ENCODE assay signal across 26 cellular contexts in genomic region chr3:60198179-60198578, GRCh38.
DNase-seq lines count a peak whose midpoint lies in the region; FAIRE-seq and TF ChIP-seq lines count a peak whose summit lies in the region.
"Had no signal": no experiment of that assay in that cellular context is flagged by ENCODE, and none has a peak within 500 bp of the region (broad histone marks: within the 10 kb centered on the region; RNA-seq: fewer than 3 reads in every experiment).

No MANE protein-coding gene starts in this region.

- H3K14ac ChIP-seq in H1 (ENCODE audit: insufficient read length): no peak overlapping the region

- no peak for TF ChIP-seq POLR2A in H1 (IDR thresholded peaks at IDR 0.05; ENCODE audit: control extremely low read depth in 1 of 2, low read depth in 2 of 2, low read length in 2 of 2)

- H4K8ac ChIP-seq in H1 (ENCODE audit: extremely low read depth, insufficient read depth, low read length) (no peak overlapping the region), mesendoderm (ENCODE audit: low read depth, low read length) (no peak overlapping the region)

- no peak for TF ChIP-seq RAD21 in H1 (IDR thresholded peaks at IDR 0.05 in 1 of 2, conservative IDR thresholded peaks at IDR 0.05 in 1 of 2; ENCODE audit: low read depth in 2 of 2, low read length in 2 of 2)

- H3K4ac ChIP-seq in H1 (replicated peaks; ENCODE audit: insufficient read length, low read depth, low read length) (no peak overlapping the region), mesendoderm (ENCODE audit: low read depth, low read length) (no peak overlapping the region)

- no peak overlapping the region for H3K4me3 Mint-ChIP-seq in type B pancreatic cell
- H3K4me3 Mint-ChIP-seq: CD14-positive monocyte; CD4-positive, alpha-beta memory T cell; CD4-positive, CD25-positive, alpha-beta regulatory T cell; CD8-positive, alpha-beta memory T cell had no signal

- TF ChIP-seq EP300 in H1 (IDR thresholded peaks at IDR 0.05; ENCODE audit: borderline replicate concordance in 1 of 2, low read depth in 2 of 2, low read length in 2 of 2): no peak

- H2BK5ac ChIP-seq in H1 (ENCODE audit: low read depth, low read length) (no peak overlapping the region), mesendoderm (ENCODE audit: low read length) (no peak overlapping the region)

- POLR2A ChIA-PET in H1 (lab: Charles Lee; ENCODE audit: partially characterized antibody): no interaction called here

- H3K4me2 ChIP-seq in H1 (ENCODE audit: insufficient read depth in 1 of 2, low read depth in 2 of 2, low read length in 2 of 2) (no peak overlapping the region), mesendoderm (ENCODE audit: low read length) (no peak overlapping the region)
- H3K4me2 ChIP-seq: BLaER1 had no signal

- H2AK5ac ChIP-seq in H1 (ENCODE audit: low read depth, low read length): no peak overlapping the region
- H2AK5ac ChIP-seq in mesendoderm (ENCODE audit: low read length): no peak overlapping the region

- H2BK20ac ChIP-seq in H1 (ENCODE audit: low read length): no peak overlapping the region

- H4K20me1 ChIP-seq in H1 (replicated peaks in 1 of 2; ENCODE audit: control insufficient read depth in 1 of 2, insufficient read depth in 2 of 2, low read length in 2 of 2): no peaks in the 10 kb centered on the region
- H4K20me1 ChIP-seq: BLaER1 had no signal

- peak overlapping the region; percentile 14 for H3K27ac Mint-ChIP-seq in type B pancreatic cell
- H3K27ac Mint-ChIP-seq: CD14-positive monocyte; CD4-positive, alpha-beta memory T cell; CD4-positive, CD25-positive, alpha-beta regulatory T cell; CD8-positive, alpha-beta memory T cell had no signal

- H3K36me3 Mint-ChIP-seq in type B pancreatic cell: no peaks in the 10 kb centered on the region
- H3K36me3 Mint-ChIP-seq: CD14-positive monocyte; CD4-positive, CD25-positive, alpha-beta regulatory T cell had no signal

- FAIRE-seq in H1 (lab: Jason Lieb, UNC): no peak
- FAIRE-seq: A204.1, GM12878, GM12892, GM18507 had no signal

- H2AFZ ChIP-seq in H1 (ENCODE audit: low read length): no peak overlapping the region

- H3K4me1 ChIP-seq in H1 (replicated peaks in 1 of 4; ENCODE audit: control insufficient read depth in 3 of 4, insufficient read depth in 4 of 4, low read length in 3 of 4) (no peaks in the 10 kb centered on the region), mesendoderm (ENCODE audit: control insufficient read depth, low read depth, low read length) (no peaks in the 10 kb centered on the region)
- H3K4me1 ChIP-seq: BE2C, BLaER1 had no signal

- H3K36me3 ChIP-seq in H1 (ENCODE audit: control insufficient read depth in 2 of 4, insufficient read depth in 4 of 4, low read length in 3 of 4) (no peaks in the 10 kb centered on the region), mesendoderm (ENCODE audit: control insufficient read depth, insufficient read depth, low read length) (no peaks in the 10 kb centered on the region)
- H3K36me3 ChIP-seq: BE2C, BLaER1 had no signal

- H3K18ac ChIP-seq in H1 (ENCODE audit: extremely low read depth, low read length) (no peak overlapping the region), mesendoderm (ENCODE audit: low read length) (no peak overlapping the region)

- peak overlapping the region; percentile 13; the same call in 1 of the 2 replicates for H2BK15ac ChIP-seq in H1 (ENCODE audit: low read length)
- H2BK15ac ChIP-seq in mesendoderm (replicated peaks; ENCODE audit: low read depth): no peak overlapping the region

- H3K9me3 Mint-ChIP-seq in type B pancreatic cell: peaks cover 13% of the 10 kb centered on the region
- H3K9me3 Mint-ChIP-seq: CD8-positive, alpha-beta memory T cell had no signal

- no peaks in the 10 kb centered on the region for H3K27me3 Mint-ChIP-seq in type B pancreatic cell
- H3K27me3 Mint-ChIP-seq: CD4-positive, alpha-beta memory T cell; CD4-positive, CD25-positive, alpha-beta regulatory T cell; CD8-positive, alpha-beta memory T cell had no signal

- H4K91ac ChIP-seq in H1 (replicated peaks; ENCODE audit: insufficient read length, low read length): no peak overlapping the region

- CTCF ChIA-PET in H1 (lab: Charles Lee; ENCODE audit: partially characterized antibody): no interaction called here

- H3K23ac ChIP-seq in H1 (ENCODE audit: insufficient read length) (no peak overlapping the region), mesendoderm (ENCODE audit: low read length) (no peak overlapping the region)

- H3K9me3 ChIP-seq in H1 (ENCODE audit: insufficient read depth in 2 of 2, low read depth in 1 of 2, low read length in 1 of 2): no peaks in the 10 kb centered on the region
- H3K9me3 ChIP-seq: BE2C had no signal

- H4K5ac ChIP-seq in H1 (ENCODE audit: insufficient read length, low read depth, low read length): no peak overlapping the region
- no peak overlapping the region for H4K5ac ChIP-seq in mesendoderm (ENCODE audit: low read length)

- DNase-seq in H1 (ENCODE audit: low read depth in 1 of 2, low spot score in 2 of 2) (no peak), mesendoderm (peak; percentile 16), type B pancreatic cell (ENCODE audit: extremely low spot score, unreplicated experiment) (no peak), cerebellum (ENCODE audit: low spot score) (no peak), NCI-H345 (lab: John Stamatoyannopoulos, UW) (no peak)
- DNase-seq: 8988T; ACHN; BE2C; C1 segment of cervical spinal cord; CD4-positive, alpha-beta memory T cell; CD4-positive, CD25-positive, alpha-beta regulatory T cell; CD8-positive, alpha-beta memory T cell; COR-L47; DMS 273 treated with DMSO at 0.1 percent for 48 hours; DMS153; DMS53; DMS79; DND-41; EL; GDM1 had no signal

- H3K56ac ChIP-seq in H1 (replicated peaks; ENCODE audit: insufficient read length, low read depth, low read length) (no peak overlapping the region), mesendoderm (ENCODE audit: low read length) (no peak overlapping the region)

- no peaks in the 10 kb centered on the region for H3K23me2 ChIP-seq in H1 (ENCODE audit: low read depth, low read length)

- TF ChIP-seq CTCF in H1 (IDR thresholded peaks at IDR 0.05; ENCODE audit: control extremely low read depth in 1 of 3, insufficient read depth in 1 of 3, low read depth in 1 of 3, low read length in 3 of 3) (no peak), type B pancreatic cell (conservative IDR thresholded peaks at IDR 0.05) (no peak)

- H3K79me1 ChIP-seq in H1 (ENCODE audit: low read depth, low read length): no peaks in the 10 kb centered on the region
- H3K79me1 ChIP-seq in mesendoderm (ENCODE audit: low read length): no peaks in the 10 kb centered on the region

- H3K4me3 ChIP-seq in H1 (ENCODE audit: extremely low read depth in 1 of 4, insufficient read depth in 2 of 4, low read depth in 3 of 4, low read length in 4 of 4) (no peak overlapping the region), mesendoderm (ENCODE audit: low read length) (no peak overlapping the region)
- H3K4me3 ChIP-seq: BLaER1, GM12878 had no signal

- H2BK12ac ChIP-seq in H1 (ENCODE audit: low read depth, low read length): peak overlapping the region; percentile 28; the same call in 1 of the 2 replicates

- H3K9ac ChIP-seq in H1 (replicated peaks in 1 of 4; ENCODE audit: extremely low read depth in 1 of 4, low read depth in 3 of 4, low read length in 3 of 4) (no peak overlapping the region), mesendoderm (ENCODE audit: low read length) (no peak overlapping the region)
- H3K9ac ChIP-seq: BLaER1 had no signal

- H3K27me3 ChIP-seq in H1 (replicated peaks in 1 of 4; ENCODE audit: control insufficient read depth in 3 of 4, extremely low read depth in 1 of 4, insufficient read depth in 3 of 4, low read length in 3 of 4) (no peaks in the 10 kb centered on the region), mesendoderm (ENCODE audit: insufficient read depth, low read length, poor library complexity) (no peaks in the 10 kb centered on the region)
- H3K27me3 ChIP-seq: BE2C, BLaER1 had no signal

- H3K79me2 ChIP-seq in H1 (ENCODE audit: control insufficient read depth in 1 of 2, insufficient read depth in 2 of 2, low read length in 2 of 2) (no peaks in the 10 kb centered on the region), mesendoderm (ENCODE audit: control insufficient read depth, insufficient read depth, low read length) (no peaks in the 10 kb centered on the region)

- 100% methylated on average over 2 of the region's 2 CpGs; no CpG with 5 or more reads in 1 of the 2 experiments for WGBS in H1 (ENCODE audit: extremely low coverage in 1 of 2, insufficient coverage in 1 of 2, insufficient read length in 1 of 2, insufficient replicate concordance in 2 of 2, low coverage in 1 of 2, low lambda C conversion rate in 2 of 2, missing lambda C conversion rate in 1 of 2), 2 experiments
- WGBS in mesendoderm (ENCODE audit: extremely low coverage, insufficient coverage, low lambda C conversion rate): no CpG with 5 or more reads among the region's 2 CpGs

- no peak overlapping the region for H3K27ac ChIP-seq in H1 (ENCODE audit: low read depth, low read length)
- no peak overlapping the region for H3K27ac ChIP-seq in mesendoderm (ENCODE audit: low read depth, low read length)
- H3K27ac ChIP-seq: BLaER1 had no signal

- H2BK120ac ChIP-seq in H1 (replicated peaks; ENCODE audit: low read depth, low read length): no peak overlapping the region
- H2BK120ac ChIP-seq in mesendoderm (ENCODE audit: low read depth, low read length): no peak overlapping the region

- peaks cover 17% of the 10 kb centered on the region for H3K4me1 Mint-ChIP-seq in type B pancreatic cell (ENCODE audit: unreplicated experiment)
- H3K4me1 Mint-ChIP-seq: CD14-positive monocyte; CD4-positive, CD25-positive, alpha-beta regulatory T cell; CD8-positive, alpha-beta memory T cell had no signal

TF ChIP-seq in H1, 55 proteins besides CTCF, POLR2A, EP300 and RAD21:
- TF ChIP-seq TAF1 (IDR thresholded peaks at IDR 0.05; ENCODE audit: low read depth, low read length) (no peak), EZH2 (IDR thresholded peaks at IDR 0.05; ENCODE audit: low read depth, low read length, severe bottlenecking) (no peak), TAF7 (optimal IDR thresholded peaks at IDR 0.05; ENCODE audit: borderline replicate concordance, low read depth, low read length) (no peak), TBP (IDR thresholded peaks at IDR 0.05; ENCODE audit: low read depth, low read length) (no peak)
